ENCODE assay signal across 9 cellular contexts in the genomic region with DNA sequence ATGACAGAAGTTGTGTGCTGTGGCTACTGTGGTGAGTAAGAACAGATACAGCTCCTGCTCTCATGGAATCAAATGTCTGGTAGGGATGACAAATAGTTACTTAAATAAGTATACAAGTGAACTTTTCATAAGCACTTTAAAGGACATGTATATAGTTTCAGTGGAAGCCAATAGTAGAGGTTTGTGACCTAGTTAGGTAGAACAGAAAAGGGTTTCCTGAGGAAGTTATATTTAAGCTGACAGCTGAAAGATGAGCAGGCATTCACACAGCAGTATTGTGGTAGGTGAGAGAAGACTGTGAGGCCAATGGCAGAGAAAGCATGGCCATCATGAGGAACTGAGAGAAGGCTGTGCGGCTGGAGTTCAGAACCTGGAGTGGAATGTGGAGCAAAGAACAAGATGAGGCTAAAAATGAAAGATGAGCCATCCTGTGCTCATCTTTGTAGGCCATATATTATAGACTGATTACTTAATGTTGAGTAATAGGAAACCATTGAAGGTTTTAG. TPM values are rescaled to one million over a fixed set of nuclear protein-coding genes. Genes with fewer than 3 reads are reported as not detected.
A peak's percentile ranks its signal among the peaks of the same experiment; 100 is the strongest.
DNase-seq lines count a peak whose midpoint lies in the region; ATAC-seq and TF ChIP-seq lines count a peak whose summit lies in the region.
"Had no signal": no experiment of that assay in that cellular context is flagged by ENCODE, and none has a peak within 500 bp of the region (broad histone marks: within the 10 kb centered on the region; RNA-seq: fewer than 3 reads in every experiment).

No MANE protein-coding gene starts in this region.

- H3K27me3 ChIP-seq in endodermal cell (ENCODE audit: control insufficient read depth, insufficient read depth, low read length, poor library complexity, severe bottlenecking): no peaks in the 10 kb centered on the region

- H3K9ac ChIP-seq in endodermal cell (ENCODE audit: extremely low read depth, low read length, poor library complexity, severe bottlenecking): no peak overlapping the region
- H3K9ac ChIP-seq: KMS-11 had no signal

- peaks cover 2% of the 10 kb centered on the region for H3K36me3 Mint-ChIP-seq in endodermal cell (ENCODE audit: low read depth)

- no peak overlapping the region for H3K4me3 Mint-ChIP-seq in endodermal cell

- no peaks in the 10 kb centered on the region for H3K9me3 ChIP-seq in endodermal cell (ENCODE audit: control insufficient read depth, low read length)

- no peaks in the 10 kb centered on the region for H3K36me3 ChIP-seq in endodermal cell (ENCODE audit: control insufficient read depth, insufficient read depth, low read length)

- H3K27ac Mint-ChIP-seq in endodermal cell: no peak overlapping the region

- no peaks in the 10 kb centered on the region for H3K4me1 ChIP-seq in endodermal cell (ENCODE audit: control insufficient read depth, insufficient read depth, low read length)

- no peak overlapping the region for H3K27ac ChIP-seq in endodermal cell (ENCODE audit: low read depth, low read length)
- H3K27ac ChIP-seq: KMS-11 had no signal

- TF ChIP-seq CTCF in endodermal cell (conservative IDR thresholded peaks at IDR 0.05): no peak

- H3K9me3 Mint-ChIP-seq in endodermal cell: peaks cover 4% of the 10 kb centered on the region

- peak; percentile 3 for DNase-seq in GM04503 (ENCODE audit: low read depth)
- DNase-seq in amniotic epithelial cell (ENCODE audit: low read depth): peak; percentile 39
- DNase-seq in NCI-H774 (lab: John Stamatoyannopoulos, UW): no peak
- DNase-seq in HuH-7 (ENCODE audit: low spot score): no peak
- no peak for DNase-seq in endodermal cell
- DNase-seq in medulla oblongata (ENCODE audit: extremely low spot score): no peak

- no peak overlapping the region for H3K4me3 ChIP-seq in endodermal cell (ENCODE audit: low read length)

- peak; percentile 89 for ATAC-seq in GM19467 (IDR thresholded peaks at IDR 0.05; ENCODE audit: unreplicated experiment)
- ATAC-seq in HG03159 (IDR thresholded peaks at IDR 0.05; ENCODE audit: unreplicated experiment): peak; percentile 92

- H3K27me3 Mint-ChIP-seq in endodermal cell (ENCODE audit: insufficient read depth): no peaks in the 10 kb centered on the region

- 94 to 100% methylated on average over 1 of the region's 1 CpG for WGBS in endodermal cell (ENCODE audit: insufficient coverage in 1 of 2, insufficient read length in 1 of 2), 2 experiments

- H3K4me1 Mint-ChIP-seq in endodermal cell: no peaks in the 10 kb centered on the region

RNA-seq across cellular contexts. Expression of gene FAM174A, which starts 15.4 kb away (rescaled TPM):
- total RNA-seq in endodermal cell: 1 to 10 TPM; 6.9 to 9.6 TPM
- 8.9 TPM for polyA plus RNA-seq in endodermal cell (2013, experiment 1 of 2)
- 7.3 TPM for polyA plus RNA-seq in endodermal cell (2013, experiment 2 of 2)

Comparison
In these comparisons a context has a peak if more than half of its experiments do, and no peak if none do; other contexts are left out.
1. DNase-seq: peak in GM04503 (single experiment) and amniotic epithelial cell (single experiment); none in NCI-H774 (single experiment), HuH-7 (single experiment), endodermal cell (single experiment) and medulla oblongata (single experiment).